1 cellular context compared by ENCODE assay signal in genomic region chr7:7212612-7213011, GRCh38.
TF ChIP-seq lines count a peak whose summit lies in the region.

No MANE protein-coding gene starts in this region.

TF ChIP-seq in WTC11, 78 proteins besides CTCF, POLR2A, EP300 and RAD21:
- no peak for TF ChIP-seq SMAD3 (CRISPR knock-in tag; IDR thresholded peaks at IDR 0.05; ENCODE audit: borderline replicate concordance)
- TF ChIP-seq TEAD1 (CRISPR knock-in tag; IDR thresholded peaks at IDR 0.05): 0 out of 2 replicates have a peak, but pooled peaks have one; percentile 22
